Comparison of ENCODE assay signal across 1 cellular context in genomic region chr22:17633217-17633997, GRCh38.
TF ChIP-seq lines count a peak whose summit lies in the region.

No MANE protein-coding gene starts in this region.

TF ChIP-seq in HCT116, 20 proteins besides CTCF, POLR2A, EP300 and RAD21 (continued from another document):
- TF ChIP-seq ZNF274 (IDR thresholded peaks at IDR 0.05; ENCODE audit: low read depth, low read length) (no peak), SRF (IDR thresholded peaks at IDR 0.05; ENCODE audit: low read depth) (no peak), TCF7L2 (IDR thresholded peaks at IDR 0.05; ENCODE audit: borderline replicate concordance, extremely low read depth, insufficient read depth, insufficient read length) (peak; percentile 11), REST (IDR thresholded peaks at IDR 0.05; ENCODE audit: low read depth) (no peak), CBX3 (IDR thresholded peaks at IDR 0.05; ENCODE audit: low read depth) (no peak), FOSL1 (IDR thresholded peaks at IDR 0.05; ENCODE audit: low read depth) (peak; percentile 83), ATF3 (IDR thresholded peaks at IDR 0.05) (no peak), EZH2 (IDR thresholded peaks at IDR 0.05) (no peak), MAX (IDR thresholded peaks at IDR 0.05) (peak; percentile 42), SP1 (IDR thresholded peaks at IDR 0.05; ENCODE audit: low read depth) (peak; percentile 83), EZH2phosphoT487 (IDR thresholded peaks at IDR 0.05; ENCODE audit: borderline replicate concordance) (no peak)
